Comparison of ENCODE assay signal across 17 cellular contexts in the genomic region with DNA sequence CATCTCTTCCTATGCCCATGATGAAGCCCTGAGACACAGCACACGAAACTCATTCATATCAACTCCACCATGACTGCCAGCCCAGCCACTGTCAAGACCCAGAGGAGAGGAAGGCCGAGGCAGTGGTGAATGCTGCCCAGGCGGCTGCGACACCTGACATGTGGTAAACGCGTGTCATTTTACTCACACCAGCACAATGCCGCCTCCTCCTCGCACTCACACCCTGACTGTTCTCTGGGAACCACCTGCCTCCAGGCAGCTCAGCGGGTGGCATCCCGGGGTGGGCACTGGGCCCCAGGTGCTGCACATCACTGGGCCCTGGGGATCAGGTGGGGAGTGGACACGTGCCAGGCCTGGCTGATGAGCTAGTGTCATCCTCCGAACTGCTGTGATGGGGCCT. TPM values are rescaled to one million over a fixed set of nuclear protein-coding genes. Genes with fewer than 3 reads are reported as not detected.
DNase-seq lines count a peak whose midpoint lies in the region; ATAC-seq and TF ChIP-seq lines count a peak whose summit lies in the region.
"Had no signal": no experiment of that assay in that cellular context is flagged by ENCODE, and none has a peak within 500 bp of the region (broad histone marks: within the 10 kb centered on the region; RNA-seq: fewer than 3 reads in every experiment).

No MANE protein-coding gene starts in this region.

- no peaks in the 10 kb centered on the region for H3K9me3 ChIP-seq in esophagus muscularis mucosa

- no peak overlapping the region for H3K4me3 ChIP-seq in esophagus muscularis mucosa
- H3K4me3 ChIP-seq: GM12878 had no signal

- intact Hi-C loops in esophagus muscularis mucosa (cut with DNase I): no loop called here

- ATAC-seq in WTC11 (no peak), HG03175 (IDR thresholded peaks at IDR 0.05; ENCODE audit: unreplicated experiment) (no peak)
- ATAC-seq in stimulated activated effector memory CD8-positive, alpha-beta T cell treated with anti-CD3 and anti-CD28 coated beads, Interleukin-12 subunit alpha, Interleukin-12 subunit beta, amount 100 ng/mL, for 72 hours: no peak
- ATAC-seq: GM12878 had no signal

- CTCF ChIA-PET in WTC11 (lab: Charles Lee): no interaction called here

- DNase-seq in activated T-cell treated with anti-CD3 and anti-CD28 coated beads, Interleukin-2, amount 50 U/mL, for 24 hours: no peak
- DNase-seq in activated T-cell treated with anti-CD3 and anti-CD28 coated beads, Interleukin-2, amount 50 U/mL, for 1 hour: no peak
- DNase-seq in WTC11 (ENCODE audit: low spot score): no peak
- no peak for DNase-seq in stimulated activated effector memory CD8-positive, alpha-beta T cell treated with anti-CD3 and anti-CD28 coated beads, Interleukin-12 subunit alpha, Interleukin-12 subunit beta, amount 100 ng/mL, for 72 hours (ENCODE audit: low spot score in 2 of 2)
- DNase-seq in esophagus muscularis mucosa (ENCODE audit: extremely low spot score): no peak
- no peak for DNase-seq in T-helper 1 cell
- DNase-seq: DND-41, MV-4-11, NCI-H1417 treated with DMSO at 0.1 percent for 48 hours, NCI-H1930, NCI-H2171, NCI-H748 treated with DMSO at 0.1 percent for 48 hours had no signal

- H3K36me3 Mint-ChIP-seq in activated T-cell treated with anti-CD3 and anti-CD28 coated beads, Interleukin-2, amount 50 U/mL, for 24 hours (ENCODE audit: low read depth): peaks cover 15% of the 10 kb centered on the region
- H3K36me3 Mint-ChIP-seq in WTC11: peaks cover 12% of the 10 kb centered on the region; the same call in 1 of the 2 replicates
- H3K36me3 Mint-ChIP-seq in nephron (ENCODE audit: low read depth): peaks cover 15% of the 10 kb centered on the region
- H3K36me3 Mint-ChIP-seq in stimulated activated effector memory CD8-positive, alpha-beta T cell treated with anti-CD3 and anti-CD28 coated beads, Interleukin-12 subunit alpha, Interleukin-12 subunit beta, amount 100 ng/mL, for 72 hours: no peaks in the 10 kb centered on the region

- no peak overlapping the region for H3K4me3 Mint-ChIP-seq in activated T-cell treated with anti-CD3 and anti-CD28 coated beads, Interleukin-2, amount 50 U/mL, for 24 hours
- H3K4me3 Mint-ChIP-seq in WTC11 (no peak overlapping the region), nephron (no peak overlapping the region)
- no peak overlapping the region for H3K4me3 Mint-ChIP-seq in stimulated activated effector memory CD8-positive, alpha-beta T cell treated with anti-CD3 and anti-CD28 coated beads, Interleukin-12 subunit alpha, Interleukin-12 subunit beta, amount 100 ng/mL, for 72 hours

- no peaks in the 10 kb centered on the region for H3K27me3 Mint-ChIP-seq in activated T-cell treated with anti-CD3 and anti-CD28 coated beads, Interleukin-2, amount 50 U/mL, for 24 hours
- H3K27me3 Mint-ChIP-seq in WTC11 (ENCODE audit: low read depth) (no peaks in the 10 kb centered on the region), nephron (ENCODE audit: low read depth) (peaks cover 7% of the 10 kb centered on the region)

- no peaks in the 10 kb centered on the region for H3K27me3 ChIP-seq in esophagus muscularis mucosa

- H3K36me3 ChIP-seq in esophagus muscularis mucosa: peaks cover 0 to 13% (median 6%) of the 10 kb centered on the region in 4 donors

- no peak for TF ChIP-seq CTCF in WTC11 (IDR thresholded peaks at IDR 0.05)
- no peak for TF ChIP-seq CTCF in nephron (IDR thresholded peaks at IDR 0.05; ENCODE audit: unreplicated experiment in 3 of 3)
- TF ChIP-seq CTCF in esophagus muscularis mucosa (IDR thresholded peaks at IDR 0.05): no peak

- WGBS in esophagus muscularis mucosa: 80% methylated on average over 3 of the region's 12 CpGs

- H3K4me1 Mint-ChIP-seq in activated T-cell treated with anti-CD3 and anti-CD28 coated beads, Interleukin-2, amount 50 U/mL, for 24 hours (ENCODE audit: low read depth): peaks cover 16% of the 10 kb centered on the region
- H3K4me1 Mint-ChIP-seq in WTC11 (peaks cover 30% of the 10 kb centered on the region), nephron (peaks cover 50% of the 10 kb centered on the region)
- H3K4me1 Mint-ChIP-seq in stimulated activated effector memory CD8-positive, alpha-beta T cell treated with anti-CD3 and anti-CD28 coated beads, Interleukin-12 subunit alpha, Interleukin-12 subunit beta, amount 100 ng/mL, for 72 hours: peaks cover 20% of the 10 kb centered on the region

- H3K27ac ChIP-seq in esophagus muscularis mucosa (replicated peaks in 1 of 4): no peak overlapping the region
- H3K27ac ChIP-seq: C4-2B, HL-60 had no signal

- no peaks in the 10 kb centered on the region for H3K9me3 Mint-ChIP-seq in activated T-cell treated with anti-CD3 and anti-CD28 coated beads, Interleukin-2, amount 50 U/mL, for 24 hours
- H3K9me3 Mint-ChIP-seq in WTC11 (no peaks in the 10 kb centered on the region), nephron (no peaks in the 10 kb centered on the region)
- H3K9me3 Mint-ChIP-seq in stimulated activated effector memory CD8-positive, alpha-beta T cell treated with anti-CD3 and anti-CD28 coated beads, Interleukin-12 subunit alpha, Interleukin-12 subunit beta, amount 100 ng/mL, for 72 hours: no peaks in the 10 kb centered on the region

- TF ChIP-seq POLR2A in esophagus muscularis mucosa (IDR thresholded peaks at IDR 0.05; ENCODE audit: low read depth): no peak

- peaks cover 28 to 45% (median 41%) of the 10 kb centered on the region in 4 donors for H3K4me1 ChIP-seq in esophagus muscularis mucosa

- peak overlapping the region; percentile 32 for H3K27ac Mint-ChIP-seq in activated T-cell treated with anti-CD3 and anti-CD28 coated beads, Interleukin-2, amount 50 U/mL, for 24 hours
- H3K27ac Mint-ChIP-seq in WTC11: peak overlapping the region; percentile 86
- peak overlapping the region; percentile 85 to 93 (median 90) for H3K27ac Mint-ChIP-seq in nephron
- peak overlapping the region; percentile 44 for H3K27ac Mint-ChIP-seq in stimulated activated effector memory CD8-positive, alpha-beta T cell treated with anti-CD3 and anti-CD28 coated beads, Interleukin-12 subunit alpha, Interleukin-12 subunit beta, amount 100 ng/mL, for 72 hours

- TF ChIP-seq EP300 in esophagus muscularis mucosa (IDR thresholded peaks at IDR 0.05): no peak

- POLR2A ChIA-PET in WTC11 (lab: Charles Lee): no interaction called here

TF ChIP-seq in WTC11, 78 proteins besides CTCF, POLR2A, EP300 and RAD21:
- TF ChIP-seq ZNF121 (CRISPR knock-in tag; IDR thresholded peaks at IDR 0.05) (0 out of 2 replicates have a peak, but pooled peaks have one; percentile 6), KAT7 (CRISPR knock-in tag; IDR thresholded peaks at IDR 0.05; ENCODE audit: borderline replicate concordance) (no peak)

RNA-seq across cellular contexts. Expression of a gene that starts 21.5 kb away (rescaled TPM):
- 14.1 to 15.8 TPM (median 15.0 TPM) in 3 replicates for total RNA-seq in WTC11 (2021)
- 10 to 100 TPM; 10.8 to 24.4 (median 12.0) TPM for total RNA-seq in esophagus muscularis mucosa

Comparison
In these comparisons a context has a peak if more than half of its experiments do, and no peak if none do; other contexts are left out.
1. H3K27ac Mint-ChIP-seq: peak in every context shown above with its lines; median percentile 90 in nephron; 86 in WTC11; 44 in stimulated activated effector memory CD8-positive, alpha-beta T cell treated with anti-CD3 and anti-CD28 coated beads, Interleukin-12 subunit alpha, Interleukin-12 subunit beta, amount 100 ng/mL, for 72 hours; 32 in activated T-cell treated with anti-CD3 and anti-CD28 coated beads, Interleukin-2, amount 50 U/mL, for 24 hours.